In the genomic region with DNA sequence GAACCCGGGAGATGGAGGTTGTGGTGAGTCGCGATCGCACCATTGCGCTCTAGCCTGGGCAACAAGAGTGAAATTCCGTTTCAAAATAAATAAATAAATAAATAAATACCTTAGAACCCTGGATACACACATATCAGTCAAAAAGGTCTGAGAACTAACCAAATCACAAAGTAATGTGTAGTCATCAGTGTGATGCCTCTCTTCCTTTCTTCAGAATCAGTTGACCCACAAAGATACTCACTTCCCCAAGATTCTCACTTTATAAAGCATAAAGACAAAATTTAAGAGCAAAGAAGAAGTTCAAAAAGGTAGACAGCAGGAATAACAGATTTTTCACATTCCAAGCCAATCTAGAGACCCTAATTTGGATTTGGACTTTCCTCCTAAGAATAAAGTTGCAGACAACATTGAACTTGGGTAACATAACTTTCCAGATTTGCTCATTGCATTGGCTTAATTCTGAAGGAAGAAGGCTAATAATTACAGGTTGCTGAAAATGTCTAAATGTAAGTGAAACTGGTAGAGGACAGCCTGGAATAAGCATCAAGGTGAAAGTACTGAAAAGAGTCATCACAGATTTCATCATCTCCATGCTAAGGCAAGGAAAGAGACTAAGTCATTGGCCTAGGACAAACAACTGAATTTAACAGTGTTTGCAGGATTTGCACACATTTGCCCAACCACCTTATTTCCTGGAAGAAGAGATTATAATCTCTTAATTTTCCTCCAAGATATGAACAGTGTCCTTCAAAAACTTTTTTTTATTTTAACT, we compare ENCODE assay signal across 14 cellular contexts. TPM values are rescaled to one million over a fixed set of nuclear protein-coding genes. Genes with fewer than 3 reads are reported as not detected.
A peak's percentile ranks its signal among the peaks of the same experiment; 100 is the strongest.
DNase-seq lines count a peak whose midpoint lies in the region; ATAC-seq and TF ChIP-seq lines count a peak whose summit lies in the region.
"Had no signal": no experiment of that assay in that cellular context is flagged by ENCODE, and none has a peak within 500 bp of the region (broad histone marks: within the 10 kb centered on the region; RNA-seq: fewer than 3 reads in every experiment).

No MANE protein-coding gene starts in this region.

- POLR2A ChIA-PET in activated CD4-positive, alpha-beta memory T cell treated with anti-CD3 and anti-CD28 coated beads, Interleukin-2, amount 10 ng/mL, durations not matched to agents 7 days and 5 days (lab: Charles Lee) = interaction anchor here (3.4 kb wide), 1 partner anchor 17 kb away, joined by 16 read pairs; a partner anchor contains a TSS

- H3K4me2 ChIP-seq in GM23248 (ENCODE audit: unreplicated experiment) = no peak overlapping the region
- H3K4me2 ChIP-seq: hepatocyte had no signal

- H3K27ac Mint-ChIP-seq in activated CD4-positive, alpha-beta memory T cell treated with anti-CD3 and anti-CD28 coated beads, Interleukin-2, amount 10 ng/mL, durations not matched to agents 7 days and 5 days = peak overlapping the region; percentile 62
- H3K27ac Mint-ChIP-seq in natural killer cell treated with Interleukin-12 subunit alpha and Interleukin-12 subunit beta and Interleukin-15 and Interleukin-18, amount 100 ng/mL, for 72 hours = peak overlapping the region; percentile 40 to 51

- H3K9me3 Mint-ChIP-seq in activated CD4-positive, alpha-beta memory T cell treated with anti-CD3 and anti-CD28 coated beads, Interleukin-2, amount 10 ng/mL, durations not matched to agents 7 days and 5 days = no peaks in the 10 kb centered on the region
- H3K9me3 Mint-ChIP-seq in natural killer cell treated with Interleukin-12 subunit alpha and Interleukin-12 subunit beta and Interleukin-15 and Interleukin-18, amount 100 ng/mL, for 72 hours = no peaks in the 10 kb centered on the region
- H3K9me3 Mint-ChIP-seq: endodermal cell had no signal

- H2AFZ ChIP-seq in GM23248 = no peak overlapping the region
- H2AFZ ChIP-seq: hepatocyte had no signal

- H3K27me3 ChIP-seq in GM23248 (replicated peaks; ENCODE audit: insufficient read depth) = no peaks in the 10 kb centered on the region
- H3K27me3 ChIP-seq: hepatocyte had no signal

- H3K36me3 Mint-ChIP-seq in activated CD4-positive, alpha-beta memory T cell treated with anti-CD3 and anti-CD28 coated beads, Interleukin-2, amount 10 ng/mL, durations not matched to agents 7 days and 5 days (ENCODE audit: low read depth) = peaks cover 26% of the 10 kb centered on the region
- H3K36me3 Mint-ChIP-seq in natural killer cell treated with Interleukin-12 subunit alpha and Interleukin-12 subunit beta and Interleukin-15 and Interleukin-18, amount 100 ng/mL, for 72 hours = no peaks in the 10 kb centered on the region

- peaks cover 99% of the 10 kb centered on the region for H3K79me2 ChIP-seq in GM23248 (ENCODE audit: insufficient read depth)

- peaks cover 3% of the 10 kb centered on the region; the same call in 1 of the 2 replicates for H4K20me1 ChIP-seq in GM23248 (ENCODE audit: insufficient read depth)

- in situ Hi-C loops in GM23248 (cut with MboI) = no loop called here

- peak; percentile 56 for ATAC-seq in HG02981 (IDR thresholded peaks at IDR 0.05; ENCODE audit: unreplicated experiment)
- ATAC-seq in natural killer cell treated with Interleukin-12 subunit alpha and Interleukin-12 subunit beta and Interleukin-15 and Interleukin-18, amount 100 ng/mL, for 72 hours = peak; percentile 75 to 79

- DNase-seq in GM12864 (ENCODE audit: low read depth) (peak; percentile 30), NCI-H2196 (lab: John Stamatoyannopoulos, UW; ENCODE audit: unreplicated experiment) (no peak), EL (no peak), GM23248 (no peak)
- no peak for DNase-seq in activated CD4-positive, alpha-beta memory T cell treated with anti-CD3 and anti-CD28 coated beads, Interleukin-2, amount 10 ng/mL, durations not matched to agents 7 days and 5 days
- no peak for DNase-seq in natural killer cell treated with Interleukin-12 subunit alpha and Interleukin-12 subunit beta and Interleukin-15 and Interleukin-18, amount 100 ng/mL, for 72 hours (ENCODE audit: low spot score)
- no peak for DNase-seq in stimulated activated naive CD4-positive, alpha-beta T cell (lab: John Stamatoyannopoulos, UW)
- DNase-seq: anterior cingulate cortex, endodermal cell, mesendoderm, trophoblast cell had no signal

- H3K9ac ChIP-seq in GM23248 = no peak overlapping the region

- H3K36me3 ChIP-seq in GM23248 (ENCODE audit: low read depth) = no peaks in the 10 kb centered on the region
- H3K36me3 ChIP-seq: prostate gland had no signal

- H3K4me1 ChIP-seq in GM23248 (ENCODE audit: insufficient read depth) = no peaks in the 10 kb centered on the region
- H3K4me1 ChIP-seq: prostate gland had no signal

- H3F3A ChIP-seq in GM23248 (ENCODE audit: insufficient read depth) = peaks cover 12% of the 10 kb centered on the region; the same call in 1 of the 2 replicates

- H3K27ac ChIP-seq in GM23248 = no peak overlapping the region
- H3K27ac ChIP-seq: hepatocyte, prostate gland had no signal

- H3K9me2 ChIP-seq in GM23248 (ENCODE audit: insufficient read depth) = no peaks in the 10 kb centered on the region

- H3K9me3 ChIP-seq in GM23248 (ENCODE audit: low read depth) = no peaks in the 10 kb centered on the region
- H3K9me3 ChIP-seq: prostate gland had no signal

- no peak overlapping the region for H3K4me3 Mint-ChIP-seq in activated CD4-positive, alpha-beta memory T cell treated with anti-CD3 and anti-CD28 coated beads, Interleukin-2, amount 10 ng/mL, durations not matched to agents 7 days and 5 days
- H3K4me3 Mint-ChIP-seq in natural killer cell treated with Interleukin-12 subunit alpha and Interleukin-12 subunit beta and Interleukin-15 and Interleukin-18, amount 100 ng/mL, for 72 hours = no peak overlapping the region
- H3K4me3 Mint-ChIP-seq: endodermal cell had no signal

- H3K27me3 Mint-ChIP-seq in activated CD4-positive, alpha-beta memory T cell treated with anti-CD3 and anti-CD28 coated beads, Interleukin-2, amount 10 ng/mL, durations not matched to agents 7 days and 5 days = no peaks in the 10 kb centered on the region
- H3K27me3 Mint-ChIP-seq in natural killer cell treated with Interleukin-12 subunit alpha and Interleukin-12 subunit beta and Interleukin-15 and Interleukin-18, amount 100 ng/mL, for 72 hours = no peaks in the 10 kb centered on the region

- WGBS in GM23248 (ENCODE audit: low coverage in 1 of 2, low lambda C conversion rate in 2 of 2, missing lambda C conversion rate in 2 of 2), 2 experiments = 97 to 99% methylated on average over 6 of the region's 6 CpGs

- CTCF ChIA-PET in activated CD4-positive, alpha-beta memory T cell treated with anti-CD3 and anti-CD28 coated beads, Interleukin-2, amount 10 ng/mL, durations not matched to agents 7 days and 5 days (lab: Charles Lee) = interaction anchor here (1.1 kb wide), 1 partner anchor 146 kb away, joined by 4 read pairs; no protein-coding TSS in a partner anchor

- no peak for TF ChIP-seq CTCF in GM12864 (IDR thresholded peaks at IDR 0.05; ENCODE audit: low read depth, low read length, missing control alignments)

- H3K4me3 ChIP-seq in GM12864 (ENCODE audit: low read depth, low read length) (no peak overlapping the region), GM23248 (no peak overlapping the region)
- H3K4me3 ChIP-seq: hepatocyte, prostate gland had no signal

- peaks cover 69% of the 10 kb centered on the region for H3K4me1 Mint-ChIP-seq in activated CD4-positive, alpha-beta memory T cell treated with anti-CD3 and anti-CD28 coated beads, Interleukin-2, amount 10 ng/mL, durations not matched to agents 7 days and 5 days
- peaks cover 46 to 48% of the 10 kb centered on the region in 2 donors for H3K4me1 Mint-ChIP-seq in natural killer cell treated with Interleukin-12 subunit alpha and Interleukin-12 subunit beta and Interleukin-15 and Interleukin-18, amount 100 ng/mL, for 72 hours (ENCODE audit: low read depth in 2 of 2)

RNA-seq across cellular contexts. Expression of a gene that starts 17.4 kb away (rescaled TPM):
- total RNA-seq in activated CD4-positive, alpha-beta memory T cell treated with anti-CD3 and anti-CD28 coated beads, Interleukin-2, amount 10 ng/mL, durations not matched to agents 7 days and 5 days = 100 to 1,000 TPM; 207 to 224 TPM
- 100 to 1,000 TPM; 200 to 265 TPM for total RNA-seq in natural killer cell treated with Interleukin-12 subunit alpha and Interleukin-12 subunit beta and Interleukin-15 and Interleukin-18, amount 100 ng/mL, for 72 hours
- 359 and 363 TPM in 2 replicates for total RNA-seq in GM23248 (2014; rRNA removed; shearing (Covaris generic))
- 540 and 553 TPM in 2 replicates for polyA plus RNA-seq in GM23248 (2016; fragmentation: Nextera tagmentation; extraction: Ambion mirVana)

RNA-seq across cellular contexts. Expression of a gene that starts 32.2 kb away (rescaled TPM):
- total RNA-seq in activated CD4-positive, alpha-beta memory T cell treated with anti-CD3 and anti-CD28 coated beads, Interleukin-2, amount 10 ng/mL, durations not matched to agents 7 days and 5 days = 10 to 100 TPM; 72.0 to 77.3 TPM
- 10 to 100 TPM; 66.6 to 80.0 TPM for total RNA-seq in natural killer cell treated with Interleukin-12 subunit alpha and Interleukin-12 subunit beta and Interleukin-15 and Interleukin-18, amount 100 ng/mL, for 72 hours
- total RNA-seq in GM23248 (2014; rRNA removed; shearing (Covaris generic)) = 27.6 and 41.0 TPM in 2 replicates
- polyA plus RNA-seq in GM23248 (2016; fragmentation: Nextera tagmentation; extraction: Ambion mirVana) = 41.2 and 47.6 TPM in 2 replicates
